Comparison of ENCODE assay signal across 27 cellular contexts in the genomic region with DNA sequence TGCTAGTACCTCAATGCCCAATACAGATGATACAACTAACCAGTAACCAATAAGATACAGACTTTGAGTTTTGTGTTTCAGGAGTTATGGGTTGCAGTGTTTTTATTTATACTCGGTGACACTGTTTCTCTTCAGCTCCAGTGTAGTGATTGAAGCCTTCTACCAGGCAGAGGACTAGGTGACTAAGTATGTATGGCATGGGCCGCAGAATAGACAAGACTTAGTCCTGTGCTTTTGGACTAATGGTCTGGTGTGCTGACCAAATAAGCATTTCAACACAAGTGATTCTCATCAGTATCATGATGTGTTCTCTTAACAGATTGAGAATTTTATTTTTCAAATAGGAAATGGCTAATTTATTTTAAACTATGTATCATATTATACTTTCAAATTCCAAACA. TPM values are rescaled to one million over a fixed set of nuclear protein-coding genes. Genes with fewer than 3 reads are reported as not detected.
"Had no signal": no experiment of that assay in that cellular context is flagged by ENCODE, and none has a peak within 500 bp of the region (broad histone marks: within the 10 kb centered on the region; RNA-seq: fewer than 3 reads in every experiment).

No MANE protein-coding gene starts in this region.

RNA-seq across cellular contexts. Expression of gene OR4F6, which starts 15.3 kb away (rescaled TPM):
- total RNA-seq: naive thymus-derived CD4-positive, alpha-beta T cell; natural killer cell; natural killer cell treated with Interleukin-12 subunit alpha and Interleukin-12 subunit beta and Interleukin-15 and Interleukin-18, amount 100 ng/mL, for 72 hours; neural crest cell; occipital lobe; omental fat pad; osteoblast; osteocyte; ovary; pancreas; posterior vena cava; progenitor cell of endocrine pancreas; prostate gland; psoas muscle; pulmonary artery endothelial cell; renal cortical epithelial cell; right atrium auricular region; right cardiac atrium; right lobe of liver; sciatic nerve; sigmoid colon; skeletal muscle tissue; smooth muscle cell; spleen had no signal
- polyA plus RNA-seq: naive thymus-derived CD4-positive, alpha-beta T cell; naive thymus-derived CD8-positive, alpha-beta T cell; neural cell; ovary; pancreas; psoas muscle; right cardiac atrium; sigmoid colon; small intestine; smooth muscle cell; spleen had no signal

RNA-seq across cellular contexts. Expression of gene OR4F15, which starts 24.0 kb away (rescaled TPM):
- total RNA-seq: naive thymus-derived CD8-positive, alpha-beta T cell; natural killer cell; natural killer cell treated with Interleukin-12 subunit alpha and Interleukin-12 subunit beta and Interleukin-15 and Interleukin-18, amount 100 ng/mL, for 72 hours; neural crest cell; occipital lobe; omental fat pad; osteoblast; osteocyte; ovary; pancreas; posterior vena cava; progenitor cell of endocrine pancreas; prostate gland; psoas muscle; pulmonary artery endothelial cell; right atrium auricular region; right cardiac atrium; right lobe of liver; sciatic nerve; skeletal muscle tissue; smooth muscle cell; spleen had no signal
- polyA plus RNA-seq: naive thymus-derived CD4-positive, alpha-beta T cell; naive thymus-derived CD8-positive, alpha-beta T cell; neural cell; ovary; pancreas; psoas muscle; right cardiac atrium; sigmoid colon; small intestine; smooth muscle cell; spleen had no signal
